In the genomic region with DNA sequence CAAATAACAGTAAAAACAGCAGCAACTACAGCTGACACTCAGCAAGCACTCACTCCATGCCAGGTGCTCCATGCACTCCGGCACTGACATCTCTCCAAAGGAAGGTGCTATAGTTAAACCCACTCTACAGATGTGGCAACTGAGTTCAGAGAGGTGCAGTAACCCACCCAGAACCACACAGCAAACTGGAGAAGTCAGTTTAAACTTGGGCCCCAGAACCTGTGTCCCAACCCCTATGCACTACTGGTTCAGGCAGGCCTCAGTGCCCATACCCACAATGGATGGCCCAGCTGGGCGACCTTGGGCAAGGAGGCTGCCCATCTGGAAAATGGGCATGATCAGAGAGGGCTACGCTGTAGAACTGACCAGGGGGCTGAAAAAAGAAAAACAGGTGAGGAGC, we compare ENCODE assay signal across 7 cellular contexts.
"Had no signal": no experiment of that assay in that cellular context is flagged by ENCODE, and none has a peak within 500 bp of the region (broad histone marks: within the 10 kb centered on the region; RNA-seq: fewer than 3 reads in every experiment).

No MANE protein-coding gene starts in this region.

- H3K27me3 ChIP-seq: pancreas, testis, upper lobe of right lung had no signal

- H3K4me3 ChIP-seq: pancreas, testis, upper lobe of right lung had no signal

- ATAC-seq: pancreas, upper lobe of right lung had no signal

- H3K9me3 ChIP-seq: pancreas, testis, upper lobe of right lung had no signal

- H3K27ac ChIP-seq: pancreas, testis, upper lobe of right lung had no signal

- DNase-seq: activated CD4-positive, alpha-beta memory T cell treated with anti-CD3 and anti-CD28 coated beads, Interleukin-2, amount 10 ng/mL, durations not matched to agents 7 days and 5 days; activated CD8-positive, alpha-beta memory T cell treated with anti-CD3 and anti-CD28 coated beads, Interleukin-2, amount 50 U/mL, for 48 hours; stimulated activated CD4-positive, alpha-beta T cell treated with anti-CD3 and anti-CD28 coated beads, Interleukin-4, amount 100 ng/mL, for 1 hour; stimulated activated CD8-positive, alpha-beta memory T cell treated with anti-CD3 and anti-CD28 coated beads, Interleukin-4, amount 100 ng/mL, for 48 hours; upper lobe of right lung had no signal

- H3K36me3 ChIP-seq: pancreas, upper lobe of right lung had no signal

- FAIRE-seq: pancreas had no signal
